In the genomic region with DNA sequence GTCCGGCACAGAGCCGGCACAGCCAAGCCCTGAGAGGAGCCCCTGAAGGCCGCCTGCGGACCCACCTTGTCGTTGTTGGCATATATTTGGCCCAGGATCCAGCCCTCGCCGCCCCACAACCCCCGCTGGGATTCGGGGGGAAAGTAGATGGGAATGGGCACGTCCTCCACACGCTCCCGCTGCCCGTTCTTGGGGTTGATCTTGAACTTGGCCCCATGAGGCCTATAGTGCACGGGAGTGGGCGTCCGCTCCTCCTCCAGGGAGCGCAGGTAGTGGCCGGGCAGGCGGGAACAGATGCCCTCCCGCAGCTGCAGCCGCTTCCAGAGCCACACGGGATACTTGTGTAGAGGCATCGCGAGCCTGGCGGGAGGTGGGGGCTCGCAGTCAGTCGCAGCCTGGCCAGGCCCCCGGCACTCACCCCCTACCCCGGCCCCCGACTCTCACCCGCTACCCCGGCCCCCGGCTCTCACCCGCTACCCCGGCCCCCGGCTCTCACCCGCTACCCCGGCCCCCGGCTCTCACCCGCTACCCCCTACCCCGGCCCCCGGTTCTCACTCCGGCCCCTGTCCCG, we compare ENCODE assay signal across 9 cellular contexts. TPM values are rescaled to one million over a fixed set of nuclear protein-coding genes. Genes with fewer than 3 reads are reported as not detected.
DNase-seq lines count a peak whose midpoint lies in the region; ATAC-seq, FAIRE-seq and TF ChIP-seq lines count a peak whose summit lies in the region.
"Had no signal": no experiment of that assay in that cellular context is flagged by ENCODE, and none has a peak within 500 bp of the region (broad histone marks: within the 10 kb centered on the region; RNA-seq: fewer than 3 reads in every experiment).

No MANE protein-coding gene starts in this region.

- ATAC-seq in thoracic aorta (ENCODE audit: insufficient number of reproducible peaks, low FRiP score, low read depth) (peak; percentile 9), GM21529 (IDR thresholded peaks at IDR 0.05; ENCODE audit: unreplicated experiment) (no peak)

- H3K4me3 ChIP-seq in ascending aorta: peak overlapping the region; percentile 53 to 70
- H3K4me3 ChIP-seq in thoracic aorta: peak overlapping the region; percentile 70

- TF ChIP-seq CTCF in ascending aorta (IDR thresholded peaks at IDR 0.05) (no peak), thoracic aorta (IDR thresholded peaks at IDR 0.05) (no peak)

- H3K4me3 Mint-ChIP-seq in immature natural killer cell: peak overlapping the region; percentile 21 to 88 (median 73)

- no peak for FAIRE-seq in HTR-8/SVneo (lab: Jason Lieb, UNC)
- FAIRE-seq: D721Med had no signal

- peaks cover 0 to 10% (median 7%) of the 10 kb centered on the region in 3 donors for H3K36me3 Mint-ChIP-seq in immature natural killer cell

- no peaks in the 10 kb centered on the region for H3K9me3 ChIP-seq in ascending aorta
- H3K9me3 ChIP-seq in thoracic aorta: no peaks in the 10 kb centered on the region

- peaks cover 8 to 12% of the 10 kb centered on the region in 2 donors for H3K4me1 ChIP-seq in ascending aorta
- peaks cover 10 to 18% of the 10 kb centered on the region in 2 donors for H3K4me1 ChIP-seq in thoracic aorta (ENCODE audit: control insufficient read depth in 1 of 2, low read depth in 2 of 2)

- peaks cover 12 to 17% of the 10 kb centered on the region in 2 donors for H3K4me1 Mint-ChIP-seq in immature natural killer cell

- peak overlapping the region in 1 of 6 donors; percentile 88 for H3K27ac Mint-ChIP-seq in immature natural killer cell

- intact Hi-C loops in ascending aorta (cut with DNase I): loop anchor here (1.0 kb wide), 3 partner anchors 12 to 157 kb away; partner anchors contain the start of gene CAPN15

- H3K27ac ChIP-seq in ascending aorta (no peak overlapping the region), thoracic aorta (no peak overlapping the region)

- H3K27me3 ChIP-seq in ascending aorta: no peaks in the 10 kb centered on the region
- no peaks in the 10 kb centered on the region for H3K27me3 ChIP-seq in thoracic aorta (replicated peaks; ENCODE audit: insufficient read depth)

- H3K36me3 ChIP-seq in ascending aorta (peaks cover 57% of the 10 kb centered on the region in 2 donors), thoracic aorta (peaks cover 43% of the 10 kb centered on the region)

- H3K9me3 Mint-ChIP-seq in immature natural killer cell: no peaks in the 10 kb centered on the region

- H3K27me3 Mint-ChIP-seq in immature natural killer cell (ENCODE audit: low read depth in 3 of 3): peaks cover 0 to 3% (median 0%) of the 10 kb centered on the region in 3 donors

- DNase-seq in NCI-H82 (lab: John Stamatoyannopoulos, UW): peak; percentile 15
- DNase-seq in NCI-H82 treated with DMSO at 0.1 percent for 48 hours (lab: John Stamatoyannopoulos, UW; ENCODE audit: unreplicated experiment): no peak
- DNase-seq in ascending aorta (ENCODE audit: low spot score in 2 of 2): no peak
- DNase-seq in immature natural killer cell: no peak
- no peak for DNase-seq in thoracic aorta (ENCODE audit: low spot score)
- DNase-seq in HTR-8/SVneo (ENCODE audit: insufficient read length, low spot score): no peak
- no peak for DNase-seq in OCI-M1 (lab: John Stamatoyannopoulos, UW)

RNA-seq across cellular contexts. Expression of gene MRPL28, which starts 0.4 kb away (rescaled TPM):
- total RNA-seq in ascending aorta (47.8 TPM), thoracic aorta (10 to 100 TPM; 33.2 to 59.2 TPM)
- polyA plus RNA-seq in immature natural killer cell: 100 to 1,000 TPM in 2 of 3 donors, 10 to 100 TPM in 1; 98.6 to 139 (median 106) TPM

RNA-seq across cellular contexts. Expression of gene PGAP6, which starts 11.8 kb away (rescaled TPM):
- total RNA-seq in ascending aorta: 47.6 TPM
- 10 to 100 TPM; 16.0 to 35.9 (median 23.7) TPM for polyA plus RNA-seq in immature natural killer cell
- total RNA-seq in thoracic aorta: 10 to 100 TPM; 38.7 to 55.4 TPM

RNA-seq across cellular contexts. Expression of gene AXIN1, which starts 17.4 kb away (rescaled TPM):
- 27.6 TPM for total RNA-seq in ascending aorta
- 10 to 100 TPM in 1 of 3 donors, 1 to 10 TPM in 2; 1.9 to 12.5 (median 5.2) TPM for polyA plus RNA-seq in immature natural killer cell
- 10 to 100 TPM; 20.0 to 27.2 TPM for total RNA-seq in thoracic aorta

RNA-seq across cellular contexts. Expression of gene NME4, which starts 27.0 kb away (rescaled TPM):
- 66.0 TPM for total RNA-seq in ascending aorta
- 10 to 100 TPM; 30.4 to 53.7 (median 36.5) TPM for polyA plus RNA-seq in immature natural killer cell
- 10 to 100 TPM; 68.7 to 91.2 TPM for total RNA-seq in thoracic aorta

RNA-seq across cellular contexts. Expression of gene DECR2, which starts 31.7 kb away (rescaled TPM):
- total RNA-seq in ascending aorta: 44.0 TPM
- polyA plus RNA-seq in immature natural killer cell: 10 to 100 TPM in 1 of 3 donors, 1 to 10 TPM in 2; 3.6 to 12.9 (median 5.4) TPM
- 10 to 100 TPM; 24.1 to 25.6 TPM for total RNA-seq in thoracic aorta
